18 cellular contexts compared by ENCODE assay signal in the genomic region with DNA sequence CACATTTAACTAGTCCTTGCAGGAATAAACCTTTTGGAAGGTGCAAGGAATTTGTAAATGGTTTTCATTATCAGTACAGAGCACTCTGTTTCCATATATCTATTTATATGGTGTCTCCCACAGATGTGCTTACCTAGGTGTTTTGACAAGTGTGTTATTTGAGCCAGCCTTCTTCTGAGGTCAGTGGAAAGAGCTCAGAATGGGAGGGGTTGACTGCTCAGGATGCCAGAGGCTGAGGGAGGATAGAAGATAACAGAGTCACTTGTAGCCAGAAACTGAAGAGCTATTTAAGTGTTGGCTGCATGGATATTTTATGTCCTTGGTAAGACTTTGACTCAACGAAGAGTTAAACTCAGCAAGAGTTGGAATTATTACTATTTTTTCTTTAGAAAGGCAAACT. TPM values are rescaled to one million over a fixed set of nuclear protein-coding genes. Genes with fewer than 3 reads are reported as not detected.
DNase-seq lines count a peak whose midpoint lies in the region; ATAC-seq and TF ChIP-seq lines count a peak whose summit lies in the region.
"Had no signal": no experiment of that assay in that cellular context is flagged by ENCODE, and none has a peak within 500 bp of the region (broad histone marks: within the 10 kb centered on the region; RNA-seq: fewer than 3 reads in every experiment).

No MANE protein-coding gene starts in this region.

- no peaks in the 10 kb centered on the region for H3K27me3 ChIP-seq in psoas muscle (ENCODE audit: insufficient read depth in 3 of 3, low read length in 2 of 3)
- no peaks in the 10 kb centered on the region for H3K27me3 ChIP-seq in mesenchymal stem cell (ENCODE audit: control insufficient read depth in 1 of 2, insufficient read depth in 1 of 2, low read length in 2 of 2)
- H3K27me3 ChIP-seq: MG63, right lobe of liver, tibial nerve had no signal

- DNase-seq in DMS 273 (lab: John Stamatoyannopoulos, UW; ENCODE audit: unreplicated experiment) (peak; percentile 10), DMS 273 treated with DMSO at 0.1 percent for 48 hours (lab: John Stamatoyannopoulos, UW) (no peak), RPMI8226 (peak; percentile 77), left cardiac atrium (no peak), psoas muscle (no peak), mesenchymal stem cell (no peak), AG20443 (ENCODE audit: low spot score) (no peak)
- DNase-seq: activated CD4-positive, CD25-positive, alpha-beta regulatory T cell treated with anti-CD3 and anti-CD28 coated beads, Interleukin-2, amount 50 U/mL, for 72 hours; activated naive CD8-positive, alpha-beta T cell treated with anti-CD3 and anti-CD28 coated beads for 36 hours; left colon; MG63; NCI-H345; PC-9; right lobe of liver; stimulated activated CD4-positive, alpha-beta T cell treated with anti-CD3 and anti-CD28 coated beads, Interleukin-4, amount 100 ng/mL, for 1 hour had no signal

- no peak overlapping the region for H2BK12ac ChIP-seq in mesenchymal stem cell (ENCODE audit: low read length in 2 of 2)

- H4K91ac ChIP-seq in mesenchymal stem cell (ENCODE audit: low read length) = no peak overlapping the region

- no peak overlapping the region for H3K14ac ChIP-seq in mesenchymal stem cell (ENCODE audit: low read length in 2 of 2)

- peak overlapping the region; percentile 82 for H3K4me3 ChIP-seq in psoas muscle
- H3K4me3 ChIP-seq in mesenchymal stem cell (ENCODE audit: insufficient read depth in 1 of 2, low read depth in 1 of 2, low read length in 2 of 2) = no peak overlapping the region
- H3K4me3 ChIP-seq: MG63, PC-9, right lobe of liver, tibial nerve had no signal

- H3K18ac ChIP-seq in mesenchymal stem cell (ENCODE audit: low read depth in 1 of 2, low read length in 2 of 2) = no peak overlapping the region

- intact Hi-C loops in left cardiac atrium (cut with DNase I) = loop anchor here in 1 of 2 donors (5.0 kb wide), 1 partner anchor 163 kb away; no protein-coding TSS in a partner anchor
- intact Hi-C loops in psoas muscle (cut with DNase I) = loop anchor here in 1 of 2 donors (5.0 kb wide), 1 partner anchor 182 kb away; the partner anchor contains the start of gene HOMER1

- no peak overlapping the region for H2BK15ac ChIP-seq in mesenchymal stem cell (ENCODE audit: low read depth, poor library complexity, severe bottlenecking)

- 25 to 33% (median 29%) methylated on average over 1 of the region's 1 CpG for WGBS in psoas muscle, 3 donors
- WGBS in mesenchymal stem cell = no CpG with 5 or more reads among the region's 1 CpG

- peak overlapping the region; percentile 99 for H3K27ac ChIP-seq in psoas muscle
- no peak overlapping the region for H3K27ac ChIP-seq in mesenchymal stem cell (ENCODE audit: low read length, poor library complexity, severe bottlenecking)
- H3K27ac ChIP-seq: 22Rv1, PC-9, right lobe of liver, tibial nerve had no signal

- no peak overlapping the region for H3K4me2 ChIP-seq in mesenchymal stem cell (ENCODE audit: low read length, poor library complexity, severe bottlenecking)
- H3K4me2 ChIP-seq: PC-9 had no signal

- no peak overlapping the region for H2BK5ac ChIP-seq in mesenchymal stem cell (ENCODE audit: low read depth, low read length, poor library complexity, severe bottlenecking)

- H3K4me1 ChIP-seq in psoas muscle = peaks cover 49% of the 10 kb centered on the region
- H3K4me1 ChIP-seq in mesenchymal stem cell (ENCODE audit: control insufficient read depth, insufficient read depth, low read depth, low read length) = peaks cover 8% of the 10 kb centered on the region
- H3K4me1 ChIP-seq: right lobe of liver had no signal

- no peak overlapping the region for H4K8ac ChIP-seq in mesenchymal stem cell (ENCODE audit: low read length)

- no peak overlapping the region for H3K9ac ChIP-seq in mesenchymal stem cell (ENCODE audit: low read length)

- TF ChIP-seq CTCF in psoas muscle (IDR thresholded peaks at IDR 0.05) = no peak

- H3K36me3 ChIP-seq in psoas muscle (ENCODE audit: insufficient read depth in 1 of 2, low read depth in 1 of 2) = no peaks in the 10 kb centered on the region
- H3K36me3 ChIP-seq in mesenchymal stem cell (ENCODE audit: control insufficient read depth in 1 of 2, insufficient read depth in 2 of 2, low read depth in 1 of 2, low read length in 2 of 2) = no peaks in the 10 kb centered on the region
- H3K36me3 ChIP-seq: MG63, right lobe of liver, tibial nerve had no signal

- peaks cover 7% of the 10 kb centered on the region for H3K79me1 ChIP-seq in mesenchymal stem cell (replicated peaks; ENCODE audit: low read length, poor library complexity, severe bottlenecking)

- H2BK120ac ChIP-seq in mesenchymal stem cell (ENCODE audit: low read depth, low read length) = no peak overlapping the region

- H3K9me3 ChIP-seq in psoas muscle (no peaks in the 10 kb centered on the region), mesenchymal stem cell (ENCODE audit: control insufficient read depth, low read length) (no peaks in the 10 kb centered on the region)
- H3K9me3 ChIP-seq: MG63, right lobe of liver, tibial nerve had no signal

- no peak overlapping the region for H3K4ac ChIP-seq in mesenchymal stem cell (ENCODE audit: low read depth in 1 of 2, low read length in 2 of 2)

- ATAC-seq in left cardiac atrium (peak; percentile 67 to 77), psoas muscle (peak; percentile 61 to 70 (median 64)), HG03025 (IDR thresholded peaks at IDR 0.05; ENCODE audit: low FRiP score, unreplicated experiment) (no peak)
- ATAC-seq: left colon, right lobe of liver had no signal

- no peak overlapping the region for H2AFZ ChIP-seq in mesenchymal stem cell (ENCODE audit: low read depth, low read length)
- H2AFZ ChIP-seq: PC-9 had no signal

- no peak overlapping the region for H3K23ac ChIP-seq in mesenchymal stem cell (ENCODE audit: low read length in 2 of 2)

- no peak overlapping the region for H2AK5ac ChIP-seq in mesenchymal stem cell (ENCODE audit: low read length, severe bottlenecking)

RNA-seq across cellular contexts. Expression of gene CMYA5, which starts 5.0 kb away (rescaled TPM):
- 100 to 1,000 TPM; 466 to 773 TPM for total RNA-seq in left cardiac atrium
- total RNA-seq in psoas muscle = 1,000 to 10,000 TPM; 1,174 to 1,472 (median 1,378) TPM
- polyA plus RNA-seq in psoas muscle = 1,000 to 10,000 TPM in 1 of 3 donors, 100 to 1,000 TPM in 2; 290 to 1,216 (median 790) TPM
- polyA plus RNA-seq in mesenchymal stem cell (2013, experiment 1 of 2) = 0.40 TPM
- polyA plus RNA-seq in mesenchymal stem cell (2013, experiment 2 of 2) = 0.36 TPM

Comparison
In these comparisons a context has a peak if more than half of its experiments do, and no peak if none do; other contexts are left out.
1. DNase-seq: peak in DMS 273 (single experiment) and RPMI8226 (single experiment); none in DMS 273 treated with DMSO at 0.1 percent for 48 hours (single experiment), left cardiac atrium (single experiment), psoas muscle (0 of 2), mesenchymal stem cell (single experiment) and AG20443 (single experiment).